In genomic region chr1:65421341-65422174, GRCh38 we compare ENCODE assay signal across 8 cellular contexts. TPM values are rescaled to one million over a fixed set of nuclear protein-coding genes. Genes with fewer than 3 reads are reported as not detected.
DNase-seq lines count a peak whose midpoint lies in the region; ATAC-seq and TF ChIP-seq lines count a peak whose summit lies in the region.

No MANE protein-coding gene starts in this region.

- H3K79me2 ChIP-seq in ACC112 (ENCODE audit: control insufficient read depth, insufficient read depth, low read length, unreplicated experiment): peaks cover 45% of the 10 kb centered on the region

- H3K23ac ChIP-seq in IMR-90 (ENCODE audit: low read depth, low read length): peak overlapping the region; percentile 99

- H2AFZ ChIP-seq in ACC112 (ENCODE audit: low read length, unreplicated experiment): peak overlapping the region; percentile 76
- peak overlapping the region; percentile 94 for H2AFZ ChIP-seq in IMR-90 (replicated peaks; ENCODE audit: low read length, poor library complexity)

- H3K9me3 Mint-ChIP-seq in stimulated activated effector memory CD8-positive, alpha-beta T cell treated with anti-CD3 and anti-CD28 coated beads, Interleukin-12 subunit alpha, Interleukin-12 subunit beta, amount 100 ng/mL, for 72 hours: no peaks in the 10 kb centered on the region
- H3K9me3 Mint-ChIP-seq in activated T-cell treated with anti-CD3 and anti-CD28 coated beads, Interleukin-2, amount 50 U/mL, for 72 hours: no peaks in the 10 kb centered on the region

- peak overlapping the region; percentile 97 for H3K14ac ChIP-seq in IMR-90 (replicated peaks; ENCODE audit: low read depth, low read length)

- H3K56ac ChIP-seq in IMR-90 (ENCODE audit: extremely low read depth, insufficient read depth, low read length): peak overlapping the region; percentile 95

- dilution Hi-C loops in IMR-90 (cut with HindIII; ENCODE audit: low sequenced_read_pairs, unreplicated experiment): no loop called here

- in situ Hi-C loops in IMR-90 (cut with MboI; ENCODE audit: low sequenced_read_pairs) (loop anchor here (10.0 kb wide), 3 partner anchors 357 to 1023 kb away; no protein-coding TSS in a partner anchor), astrocyte of the spinal cord (cut with HindIII; ENCODE audit: low sequenced_read_pairs) (no loop called here)

- H3K4me3 Mint-ChIP-seq in stimulated activated effector memory CD8-positive, alpha-beta T cell treated with anti-CD3 and anti-CD28 coated beads, Interleukin-12 subunit alpha, Interleukin-12 subunit beta, amount 100 ng/mL, for 72 hours: no peak overlapping the region
- no peak overlapping the region for H3K4me3 Mint-ChIP-seq in activated T-cell treated with anti-CD3 and anti-CD28 coated beads, Interleukin-2, amount 50 U/mL, for 72 hours

- no peak overlapping the region for H2AK5ac ChIP-seq in IMR-90 (ENCODE audit: low read depth, low read length)

- no peak for TF ChIP-seq CTCF in IMR-90 (conservative IDR thresholded peaks at IDR 0.05; ENCODE audit: low read depth, low read length)
- no peak for TF ChIP-seq CTCF in astrocyte of the spinal cord (IDR thresholded peaks at IDR 0.05; ENCODE audit: low read depth, low read length)
- TF ChIP-seq CTCF in lower lobe of right lung (IDR thresholded peaks at IDR 0.05): no peak

- CTCF ChIA-PET in IMR-90 (lab: Yijun Ruan, JAX): no interaction called here

- H2BK120ac ChIP-seq in IMR-90 (ENCODE audit: low read depth, low read length): peak overlapping the region; percentile 78

- H3K9me1 ChIP-seq in IMR-90 (ENCODE audit: insufficient read depth, low read length): peaks cover 19% of the 10 kb centered on the region

- H3K18ac ChIP-seq in IMR-90 (ENCODE audit: low read depth, low read length): peak overlapping the region; percentile 96

- no peaks in the 10 kb centered on the region for H3K27me3 Mint-ChIP-seq in activated T-cell treated with anti-CD3 and anti-CD28 coated beads, Interleukin-2, amount 50 U/mL, for 72 hours (ENCODE audit: low read depth)

- intact Hi-C loops in IMR-90 (cut with micrococcal nuclease) (loop anchor here (5.0 kb wide), 2 partner anchors 169 to 526 kb away; no protein-coding TSS in a partner anchor), lower lobe of right lung (cut with DNase I) (no loop called here)

- no peak overlapping the region for H2BK20ac ChIP-seq in IMR-90 (ENCODE audit: low read depth, low read length)

- peak overlapping the region; percentile 97 to 100 for H4K8ac ChIP-seq in IMR-90 (ENCODE audit: low read depth in 2 of 2, low read length in 2 of 2)

- peak overlapping the region; percentile 97 for H2AK9ac ChIP-seq in IMR-90 (replicated peaks; ENCODE audit: low read depth, low read length, poor library complexity)

- peaks cover 22% of the 10 kb centered on the region for H3K36me3 Mint-ChIP-seq in stimulated activated effector memory CD8-positive, alpha-beta T cell treated with anti-CD3 and anti-CD28 coated beads, Interleukin-12 subunit alpha, Interleukin-12 subunit beta, amount 100 ng/mL, for 72 hours
- peaks cover 7 to 13% of the 10 kb centered on the region in 2 donors for H3K36me3 Mint-ChIP-seq in activated T-cell treated with anti-CD3 and anti-CD28 coated beads, Interleukin-2, amount 50 U/mL, for 72 hours (ENCODE audit: insufficient read depth in 2 of 2)

- H3K4me3 ChIP-seq in ACC112 (ENCODE audit: low read depth, low read length) (peak overlapping the region; percentile 99), IMR-90 (ENCODE audit: insufficient read depth, low read depth, low read length) (peak overlapping the region; percentile 93), astrocyte of the spinal cord (ENCODE audit: low read depth, low read length) (peak overlapping the region; percentile 83), lower lobe of right lung (peak overlapping the region; percentile 81)

- TSS peak; percentile 43 for BruUV-seq in IMR-90 (replicated peaks; lab: Mats Ljungman, UMichigan)

- H3K36me3 ChIP-seq in ACC112 (ENCODE audit: insufficient read depth, low read length): peaks cover 4% of the 10 kb centered on the region; the same call in 1 of the 2 replicates
- peaks cover 10% of the 10 kb centered on the region for H3K36me3 ChIP-seq in IMR-90 (ENCODE audit: control insufficient read depth, insufficient read depth, low read length)
- peaks cover 15% of the 10 kb centered on the region for H3K36me3 ChIP-seq in lower lobe of right lung

- H3K4ac ChIP-seq in IMR-90 (ENCODE audit: low read depth, low read length): peak overlapping the region; percentile 98

- no peaks in the 10 kb centered on the region for H3K9me3 ChIP-seq in IMR-90 (ENCODE audit: control insufficient read depth, insufficient read depth, low read length)
- no peaks in the 10 kb centered on the region for H3K9me3 ChIP-seq in lower lobe of right lung

- peaks cover 23 to 36% of the 10 kb centered on the region in 2 experiments for H3K79me1 ChIP-seq in IMR-90 (ENCODE audit: low read depth in 1 of 2, low read length in 2 of 2)

- H4K20me1 ChIP-seq in IMR-90 (ENCODE audit: insufficient read depth, low read length): peaks cover 3% of the 10 kb centered on the region; the same call in 1 of the 2 replicates

- H4K91ac ChIP-seq in IMR-90 (ENCODE audit: insufficient read depth, low read depth, low read length): peak overlapping the region; percentile 95; the same call in 1 of the 2 replicates

- H3K27me3 ChIP-seq in ACC112 (ENCODE audit: insufficient read depth, low read length) (no peaks in the 10 kb centered on the region), IMR-90 (ENCODE audit: control insufficient read depth, insufficient read depth, low read length) (no peaks in the 10 kb centered on the region), lower lobe of right lung (ENCODE audit: low read depth) (no peaks in the 10 kb centered on the region)

- 0 to 100% methylated on average over 1 to 2 of the region's 14 CpGs for WGBS in IMR-90 (ENCODE audit: extremely low coverage in 2 of 2, insufficient read length in 1 of 2), 2 experiments

- H3K27ac ChIP-seq in ACC112 (ENCODE audit: low read depth, low read length) (peak overlapping the region; percentile 96), IMR-90 (ENCODE audit: insufficient read depth, low read length) (peak overlapping the region; percentile 100), lower lobe of right lung (peak overlapping the region; percentile 99)

- no peak overlapping the region for H3K27ac Mint-ChIP-seq in stimulated activated effector memory CD8-positive, alpha-beta T cell treated with anti-CD3 and anti-CD28 coated beads, Interleukin-12 subunit alpha, Interleukin-12 subunit beta, amount 100 ng/mL, for 72 hours
- no peak overlapping the region for H3K27ac Mint-ChIP-seq in activated T-cell treated with anti-CD3 and anti-CD28 coated beads, Interleukin-2, amount 50 U/mL, for 72 hours

- peak overlapping the region; percentile 96 for H4K5ac ChIP-seq in IMR-90 (ENCODE audit: low read depth, low read length)

- ATAC-seq in IMR-90 (ENCODE audit: low read depth): no peak
- ATAC-seq in lower lobe of right lung: no peak
- no peak for ATAC-seq in HG03095 (IDR thresholded peaks at IDR 0.05; ENCODE audit: unreplicated experiment)
- ATAC-seq in stimulated activated effector memory CD8-positive, alpha-beta T cell treated with anti-CD3 and anti-CD28 coated beads, Interleukin-12 subunit alpha, Interleukin-12 subunit beta, amount 100 ng/mL, for 72 hours: no peak
- no peak for ATAC-seq in HG03159 (IDR thresholded peaks at IDR 0.05; ENCODE audit: unreplicated experiment)
- no peak for ATAC-seq in activated T-cell treated with anti-CD3 and anti-CD28 coated beads, Interleukin-2, amount 50 U/mL, for 72 hours (replicated peaks in 1 of 2)

- DNase-seq in IMR-90 (peak; percentile 23), astrocyte of the spinal cord (ENCODE audit: low read depth, low spot score) (no peak), lower lobe of right lung (no peak)
- DNase-seq in stimulated activated effector memory CD8-positive, alpha-beta T cell treated with anti-CD3 and anti-CD28 coated beads, Interleukin-12 subunit alpha, Interleukin-12 subunit beta, amount 100 ng/mL, for 72 hours (ENCODE audit: low spot score in 2 of 2): no peak
- DNase-seq in activated T-cell treated with anti-CD3 and anti-CD28 coated beads, Interleukin-2, amount 50 U/mL, for 72 hours: no peak

- peaks cover 39% of the 10 kb centered on the region for H3K4me1 Mint-ChIP-seq in stimulated activated effector memory CD8-positive, alpha-beta T cell treated with anti-CD3 and anti-CD28 coated beads, Interleukin-12 subunit alpha, Interleukin-12 subunit beta, amount 100 ng/mL, for 72 hours
- peaks cover 20% of the 10 kb centered on the region for H3K4me1 Mint-ChIP-seq in activated T-cell treated with anti-CD3 and anti-CD28 coated beads, Interleukin-2, amount 50 U/mL, for 72 hours (ENCODE audit: low read depth)

- no peak for TF ChIP-seq POLR2A in IMR-90 (IDR thresholded peaks at IDR 0.05; ENCODE audit: low read depth, low read length)

- H2BK5ac ChIP-seq in IMR-90 (ENCODE audit: low read depth, low read length, poor library complexity, severe bottlenecking): peak overlapping the region; percentile 99

- peak overlapping the region; percentile 99 for H3K9ac ChIP-seq in IMR-90 (ENCODE audit: low read depth, low read length)

- peak overlapping the region; percentile 93 for H3K4me2 ChIP-seq in IMR-90 (ENCODE audit: low read depth, low read length)

- POLR2A ChIA-PET in IMR-90 (lab: Charles Lee; ENCODE audit: unreplicated experiment): no interaction called here

- peak overlapping the region; percentile 67; the same call in 1 of the 3 replicates for H2BK15ac ChIP-seq in IMR-90 (ENCODE audit: low read depth, low read length)

- peaks cover 55% of the 10 kb centered on the region for H3K4me1 ChIP-seq in ACC112 (ENCODE audit: control insufficient read depth, insufficient read depth, low read length, unreplicated experiment)
- peaks cover 20% of the 10 kb centered on the region for H3K4me1 ChIP-seq in IMR-90 (ENCODE audit: control insufficient read depth, insufficient read depth, low read length)
- H3K4me1 ChIP-seq in lower lobe of right lung: peaks cover 40% of the 10 kb centered on the region

- no peak for TF ChIP-seq RAD21 in IMR-90 (IDR thresholded peaks at IDR 0.05; ENCODE audit: low read length)

TF ChIP-seq in IMR-90, 13 proteins besides CTCF, POLR2A, EP300 and RAD21 (continues in another document):
- no peak for TF ChIP-seq MAZ (IDR thresholded peaks at IDR 0.05; ENCODE audit: borderline replicate concordance, low read depth, low read length)

RNA-seq across cellular contexts. Expression of gene LEPR, which starts 1.1 kb away (rescaled TPM):
- total RNA-seq in IMR-90 (2012; rRNA removed): 8.8 and 9.2 TPM in 2 replicates
- polyA plus RNA-seq in IMR-90 (2012; rRNA removed): 1.9 and 2.1 TPM in 2 replicates
- polyA plus RNA-seq in IMR-90 (2012; cell fraction: cytosol; rRNA removed): 0.35 and 0.43 TPM in 2 replicates
- 0.13 and 1.9 TPM in 2 replicates for polyA plus RNA-seq in IMR-90 (2012; cell fraction: nucleus; rRNA removed; ENCODE audit: low replicate concordance)
- total RNA-seq in lower lobe of right lung: 27.7 TPM
- 1 to 10 TPM; 5.8 to 6.6 TPM for total RNA-seq in activated T-cell treated with anti-CD3 and anti-CD28 coated beads, Interleukin-2, amount 50 U/mL, for 72 hours

RNA-seq across cellular contexts. Expression of gene LEPROT, which starts 1.1 kb away (rescaled TPM):
- total RNA-seq in IMR-90 (2012; rRNA removed) (21.0 and 37.2 TPM in 2 replicates), lower lobe of right lung (96.6 TPM)
- polyA plus RNA-seq in IMR-90 (2012; rRNA removed): 30.5 and 40.2 TPM in 2 replicates
- polyA plus RNA-seq in IMR-90 (2012; cell fraction: cytosol; rRNA removed): 14.2 and 24.4 TPM in 2 replicates
- polyA plus RNA-seq in IMR-90 (2012; cell fraction: nucleus; rRNA removed; ENCODE audit: low replicate concordance): 9.5 and 50.4 TPM in 2 replicates
- total RNA-seq in activated T-cell treated with anti-CD3 and anti-CD28 coated beads, Interleukin-2, amount 50 U/mL, for 72 hours: 10 to 100 TPM; 15.5 to 20.8 TPM
